ENCODE assay signal across 11 cellular contexts in genomic region chr3:31004025-31004678, GRCh38.
A peak's percentile ranks its signal among the peaks of the same experiment; 100 is the strongest.
DNase-seq lines count a peak whose midpoint lies in the region; ATAC-seq and TF ChIP-seq lines count a peak whose summit lies in the region.
"Had no signal": no experiment of that assay in that cellular context is flagged by ENCODE, and none has a peak within 500 bp of the region (broad histone marks: within the 10 kb centered on the region; RNA-seq: fewer than 3 reads in every experiment).

No MANE protein-coding gene starts in this region.

- H3K9me3 Mint-ChIP-seq in T-cell = peaks cover 0 to 3% (median 0%) of the 10 kb centered on the region in 3 donors
- H3K9me3 Mint-ChIP-seq in stimulated activated memory B cell treated with anti-CD40 and anti-IgM and Interleukin-4, amounts not matched to agents 10 μg/mL and 1 μg/mL and 100 μg/mL, for 72 hours = no peaks in the 10 kb centered on the region

- no peak overlapping the region for H3K4me3 Mint-ChIP-seq in T-cell
- H3K4me3 Mint-ChIP-seq in stimulated activated memory B cell treated with anti-CD40 and anti-IgM and Interleukin-4, amounts not matched to agents 10 μg/mL and 1 μg/mL and 100 μg/mL, for 72 hours = no peak overlapping the region

- ATAC-seq in GM19438 (IDR thresholded peaks at IDR 0.05; ENCODE audit: low read depth, unreplicated experiment) (peak; percentile 83), HG03558 (IDR thresholded peaks at IDR 0.05; ENCODE audit: extremely low read depth, unreplicated experiment) (peak; percentile 70), T-cell (replicated peaks in 1 of 4) (no peak), mucosa of descending colon (no peak)
- no peak for ATAC-seq in stimulated activated memory B cell treated with anti-CD40 and anti-IgM and Interleukin-4, amounts not matched to agents 10 μg/mL and 1 μg/mL and 100 μg/mL, for 72 hours

- H3K27me3 Mint-ChIP-seq in T-cell = no peaks in the 10 kb centered on the region
- peaks cover 12% of the 10 kb centered on the region for H3K27me3 Mint-ChIP-seq in stimulated activated memory B cell treated with anti-CD40 and anti-IgM and Interleukin-4, amounts not matched to agents 10 μg/mL and 1 μg/mL and 100 μg/mL, for 72 hours

- H3K27ac Mint-ChIP-seq in T-cell = no peak overlapping the region
- no peak overlapping the region for H3K27ac Mint-ChIP-seq in stimulated activated memory B cell treated with anti-CD40 and anti-IgM and Interleukin-4, amounts not matched to agents 10 μg/mL and 1 μg/mL and 100 μg/mL, for 72 hours

- intact Hi-C loops in mucosa of descending colon (cut with DNase I, micrococcal nuclease) = no loop called here

- POLR2A ChIA-PET in AG04449 (lab: Yijun Ruan, JAX) (interaction anchor here (0.7 to 1.1 kb wide), 3 partner anchors 75 to 234 kb away, joined by 3 to 4 read pairs (median 3); no protein-coding TSS in a partner anchor), T-cell (lab: Charles Lee) (no interaction called here)

- H3K4me3 ChIP-seq in AG04449 (ENCODE audit: low read depth, low read length) (no peak overlapping the region), epithelial cell of proximal tubule (ENCODE audit: low read depth, low read length) (no peak overlapping the region), mucosa of descending colon (no peak overlapping the region)

- TF ChIP-seq CTCF in AG04449 (IDR thresholded peaks at IDR 0.05; ENCODE audit: insufficient read depth, low read length, missing control alignments) (no peak), epithelial cell of proximal tubule (conservative IDR thresholded peaks at IDR 0.05; ENCODE audit: low read depth, low read length) (no peak), mucosa of descending colon (IDR thresholded peaks at IDR 0.05) (no peak)

- CTCF ChIA-PET in AG04449 (lab: Yijun Ruan, JAX) = no interaction called here
- CTCF ChIA-PET in T-cell (lab: Charles Lee) = no interaction called here

- H3K36me3 Mint-ChIP-seq in T-cell = no peaks in the 10 kb centered on the region
- no peaks in the 10 kb centered on the region for H3K36me3 Mint-ChIP-seq in stimulated activated memory B cell treated with anti-CD40 and anti-IgM and Interleukin-4, amounts not matched to agents 10 μg/mL and 1 μg/mL and 100 μg/mL, for 72 hours

- peak; percentile 79 for DNase-seq in AG04449 (ENCODE audit: low read depth, low spot score)
- peak; percentile 77 for DNase-seq in epithelial cell of proximal tubule (ENCODE audit: low read depth)
- DNase-seq in T-cell = no peak
- no peak for DNase-seq in mucosa of descending colon
- no peak for DNase-seq in DMS153 treated with DMSO at 0.1 percent for 48 hours (lab: John Stamatoyannopoulos, UW; ENCODE audit: unreplicated experiment)
- DNase-seq: activated effector memory CD4-positive, alpha-beta T cell treated with Interleukin-2 at 50 U/mL for 16 hours; NCI-H2029; substantia nigra had no signal

- no peaks in the 10 kb centered on the region for H3K9me3 ChIP-seq in mucosa of descending colon

- no peaks in the 10 kb centered on the region for H3K36me3 ChIP-seq in mucosa of descending colon (ENCODE audit: low read depth)

- peaks cover 0 to 6% (median 0%) of the 10 kb centered on the region in 3 donors for H3K4me1 Mint-ChIP-seq in T-cell
- no peaks in the 10 kb centered on the region for H3K4me1 Mint-ChIP-seq in stimulated activated memory B cell treated with anti-CD40 and anti-IgM and Interleukin-4, amounts not matched to agents 10 μg/mL and 1 μg/mL and 100 μg/mL, for 72 hours

- H3K4me1 ChIP-seq in mucosa of descending colon (ENCODE audit: low read depth) = no peaks in the 10 kb centered on the region

Comparison
In these comparisons a context has a peak if more than half of its experiments do, and no peak if none do; other contexts are left out.
1. DNase-seq: peak in AG04449 (single experiment) and epithelial cell of proximal tubule (single experiment); none in T-cell (0 of 34), mucosa of descending colon (0 of 3) and DMS153 treated with DMSO at 0.1 percent for 48 hours (single experiment).
2. ATAC-seq: peak in GM19438 (single experiment) and HG03558 (single experiment); none in T-cell (0 of 4), stimulated activated memory B cell treated with anti-CD40 and anti-IgM and Interleukin-4, amounts not matched to agents 10 μg/mL and 1 μg/mL and 100 μg/mL, for 72 hours (single experiment) and mucosa of descending colon (single experiment).